In the genomic region with DNA sequence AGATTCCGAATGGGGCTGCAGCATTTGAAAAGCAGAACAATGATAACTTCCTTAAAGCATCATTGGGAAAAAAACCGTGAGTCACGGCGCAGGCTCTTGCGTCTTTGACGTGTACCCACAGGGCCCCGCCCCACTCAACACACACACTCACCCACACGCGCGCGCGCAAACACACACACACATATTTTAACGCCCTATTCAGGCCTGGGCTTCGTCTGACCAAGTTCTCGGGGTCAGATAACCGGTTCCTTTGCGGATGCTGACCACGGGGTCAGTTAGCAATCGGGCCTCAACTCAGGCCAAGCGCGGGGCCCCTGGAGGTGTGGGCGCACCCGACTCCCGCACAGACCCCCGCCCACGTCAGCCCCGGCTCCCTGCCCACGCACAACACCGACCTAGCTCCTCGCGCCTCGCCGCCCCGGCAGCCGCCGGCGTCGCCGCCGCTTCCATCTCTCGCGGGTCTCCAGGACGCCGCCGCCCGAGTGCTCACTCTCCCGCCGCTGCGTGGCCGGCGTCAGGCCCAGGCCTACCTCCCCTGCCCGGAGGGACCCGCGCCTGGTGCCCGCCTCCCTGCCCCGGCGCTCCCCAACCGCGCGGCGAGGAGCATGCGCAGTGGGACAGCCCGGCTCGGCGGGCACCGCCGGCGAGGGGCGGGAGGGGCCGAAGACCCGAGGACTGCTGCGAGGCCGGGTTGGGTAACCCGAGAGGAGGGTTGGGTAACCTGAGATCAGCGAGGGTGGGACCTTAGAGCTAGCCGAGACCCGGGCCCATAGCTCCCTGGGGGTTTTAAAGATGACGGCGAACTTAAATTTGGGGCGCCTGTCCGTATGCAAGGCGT, we compare ENCODE assay signal across 8 cellular contexts. TPM values are rescaled to one million over a fixed set of nuclear protein-coding genes. Genes with fewer than 3 reads are reported as not detected.
A peak's percentile ranks its signal among the peaks of the same experiment; 100 is the strongest.
DNase-seq lines count a peak whose midpoint lies in the region; ATAC-seq and TF ChIP-seq lines count a peak whose summit lies in the region.

A gene (minus strand): TSS at position 609 of the 838 bp plus-strand sequence. CDS start 159 bp downstream, at position 450.

- H3K27ac ChIP-seq in VCaP, result peak within 1 kb of the TSS; percentile 97
- peak within 1 kb of the TSS; percentile 83 for H3K27ac ChIP-seq in skeletal muscle tissue (ENCODE audit: low read depth, low read length)

- H3K4me3 ChIP-seq in iPS-18c (ENCODE audit: insufficient read depth, low read depth, low read length), result peak within 1 kb of the TSS; percentile 84
- peak within 1 kb of the TSS; percentile 68 to 84 (median 78) for H3K4me3 ChIP-seq in skeletal muscle tissue (ENCODE audit: low read length in 3 of 3)

- no peaks in the 10 kb centered on the region for H3K9me3 ChIP-seq in iPS-18c (ENCODE audit: control insufficient read depth, insufficient read depth, low read length)
- H3K9me3 ChIP-seq in skeletal muscle tissue (ENCODE audit: control insufficient read depth in 3 of 3, low read length in 3 of 3), result no peaks in the 10 kb centered on the region

- H3K36me3 ChIP-seq in skeletal muscle tissue (ENCODE audit: control insufficient read depth in 3 of 3, insufficient read depth in 3 of 3, low read length in 3 of 3), result no peaks in the 10 kb centered on the region

- peak; percentile 91 for ATAC-seq in HG03064 (IDR thresholded peaks at IDR 0.05; ENCODE audit: low read depth, unreplicated experiment)

- TF ChIP-seq CTCF in VCaP (conservative IDR thresholded peaks at IDR 0.05), result no peak

- H3K27me3 ChIP-seq in skeletal muscle tissue (ENCODE audit: control insufficient read depth in 3 of 3, insufficient read depth in 3 of 3, low read length in 3 of 3), result no peaks in the 10 kb centered on the region

- peak; percentile 52 for TF ChIP-seq POLR2A in GM18526 (IDR thresholded peaks at IDR 0.05; ENCODE audit: extremely low read depth, insufficient read length)

- in situ Hi-C loops in T47D (cut with HindIII; ENCODE audit: low pct_unique_long_range_greater_than_20kb, low sequenced_read_pairs), result no loop called here

- DNase-seq in 8988T (peak; percentile 49), NCI-H2107 treated with DMSO at 0.1 percent for 48 hours (lab: John Stamatoyannopoulos, UW; ENCODE audit: unreplicated experiment) (peak; percentile 77), T47D (ENCODE audit: low read depth in 1 of 2, low spot score in 1 of 2) (peak; percentile 70 to 95)

- H3K9ac ChIP-seq in skeletal muscle tissue (ENCODE audit: low read depth in 1 of 3, low read length in 3 of 3), result peak within 1 kb of the TSS; percentile 58 to 83 (median 82)

- peaks cover 0 to 5% (median 0%) of the 10 kb centered on the region in 3 donors for H3K4me1 ChIP-seq in skeletal muscle tissue (ENCODE audit: control insufficient read depth in 3 of 3, insufficient read depth in 3 of 3, low read length in 3 of 3)

RNA-seq across cellular contexts. Expression of the gene that starts here (rescaled TPM):
- total RNA-seq in skeletal muscle tissue, result 6.8 TPM

Comparison
In these comparisons a context has a peak if more than half of its experiments do, and no peak if none do; other contexts are left out.
1. Peak in every context shown above with its lines: DNase-seq, ATAC-seq, H3K4me3 ChIP-seq and H3K27ac ChIP-seq.